10 cellular contexts compared by ENCODE assay signal in genomic region chr19:17576758-17577532, GRCh38. TPM values are rescaled to one million over a fixed set of nuclear protein-coding genes. Genes with fewer than 3 reads are reported as not detected.
A peak's percentile ranks its signal among the peaks of the same experiment; 100 is the strongest.
DNase-seq lines count a peak whose midpoint lies in the region; ATAC-seq, FAIRE-seq and TF ChIP-seq lines count a peak whose summit lies in the region.
"Had no signal": no experiment of that assay in that cellular context is flagged by ENCODE, and none has a peak within 500 bp of the region (broad histone marks: within the 10 kb centered on the region; RNA-seq: fewer than 3 reads in every experiment).

No MANE protein-coding gene starts in this region.

- POLR2A ChIA-PET in Panc1 (lab: Charles Lee) = interaction anchor here (0.9 kb wide), 1 partner anchor 12 kb away, joined by 4 read pairs; no protein-coding TSS in a partner anchor

- ATAC-seq in Panc1 (peak; percentile 51), GM21737 (IDR thresholded peaks at IDR 0.05; ENCODE audit: unreplicated experiment) (no peak)
- ATAC-seq in stimulated activated naive CD8-positive, alpha-beta T cell treated with anti-CD3 and anti-CD28 coated beads, Interleukin-15, amount 100 ng/mL, for 72 hours = peak; percentile 36

- H3K27me3 ChIP-seq in Panc1 (ENCODE audit: control insufficient read depth, insufficient read depth, low read length) = no peaks in the 10 kb centered on the region
- H3K27me3 ChIP-seq in esophagus muscularis mucosa = no peaks in the 10 kb centered on the region

- no peak for TF ChIP-seq CTCF in Panc1 (IDR thresholded peaks at IDR 0.05)
- no peak for TF ChIP-seq CTCF in fibroblast of villous mesenchyme (IDR thresholded peaks at IDR 0.05; ENCODE audit: insufficient read depth, low read depth, low read length)
- no peak for TF ChIP-seq CTCF in esophagus muscularis mucosa (IDR thresholded peaks at IDR 0.05)

- TF ChIP-seq POLR2A in esophagus muscularis mucosa (IDR thresholded peaks at IDR 0.05; ENCODE audit: low read depth) = no peak
- TF ChIP-seq POLR2A in GM12892 (IDR thresholded peaks at IDR 0.05; ENCODE audit: low read depth, low read length) = no peak

- 74% methylated on average over 32 of the region's 41 CpGs for WGBS in esophagus muscularis mucosa

- intact Hi-C loops in Panc1 (cut with micrococcal nuclease; ENCODE audit: unreplicated experiment) = no loop called here
- intact Hi-C loops in esophagus muscularis mucosa (cut with DNase I) = loop anchor here (10.0 kb wide), 1 partner anchor 132 kb away; the partner anchor contains the start of gene TMEM221

- H3K4me3 Mint-ChIP-seq in stimulated activated naive CD8-positive, alpha-beta T cell treated with anti-CD3 and anti-CD28 coated beads, Interleukin-15, amount 100 ng/mL, for 72 hours = no peak overlapping the region
- H3K4me3 Mint-ChIP-seq: IgD-negative memory B cell; stimulated activated naive CD8-positive, alpha-beta T cell treated with anti-CD3 and anti-CD28 coated beads, Interleukin-15, Interleukin-2, amounts not matched to agents 100 ng/mL and 50 ng/mL, for 24 hours had no signal

- no TSS peak for BruUV-seq in Panc1 (replicated peaks; lab: Mats Ljungman, UMichigan)

- no peak for TF ChIP-seq EP300 in esophagus muscularis mucosa (IDR thresholded peaks at IDR 0.05)

- H3K27me3 Mint-ChIP-seq in stimulated activated naive CD8-positive, alpha-beta T cell treated with anti-CD3 and anti-CD28 coated beads, Interleukin-15, amount 100 ng/mL, for 72 hours = no peaks in the 10 kb centered on the region
- H3K27me3 Mint-ChIP-seq: IgD-negative memory B cell; stimulated activated naive CD8-positive, alpha-beta T cell treated with anti-CD3 and anti-CD28 coated beads, Interleukin-15, Interleukin-2, amounts not matched to agents 100 ng/mL and 50 ng/mL, for 24 hours had no signal

- in situ Hi-C loops in Panc1 (cut with HindIII; ENCODE audit: low pct_unique_long_range_greater_than_20kb, low sequenced_read_pairs) = no loop called here

- peaks cover 19% of the 10 kb centered on the region for H3K4me1 Mint-ChIP-seq in stimulated activated naive CD8-positive, alpha-beta T cell treated with anti-CD3 and anti-CD28 coated beads, Interleukin-15, amount 100 ng/mL, for 72 hours

- H3K27ac Mint-ChIP-seq in stimulated activated naive CD8-positive, alpha-beta T cell treated with anti-CD3 and anti-CD28 coated beads, Interleukin-15, amount 100 ng/mL, for 72 hours = peak overlapping the region in 1 of 2 donors; percentile 79
- H3K27ac Mint-ChIP-seq: IgD-negative memory B cell; stimulated activated naive CD8-positive, alpha-beta T cell treated with anti-CD3 and anti-CD28 coated beads, Interleukin-15, Interleukin-2, amounts not matched to agents 100 ng/mL and 50 ng/mL, for 24 hours had no signal

- no peak for FAIRE-seq in GM12892 (lab: Jason Lieb, UNC)

- H3K4me3 ChIP-seq in Panc1 (ENCODE audit: low read depth in 2 of 2, low read length in 2 of 2) (no peak overlapping the region), fibroblast of villous mesenchyme (ENCODE audit: low read depth, low read length) (no peak overlapping the region), esophagus muscularis mucosa (no peak overlapping the region)

- no peaks in the 10 kb centered on the region for H3K9me3 ChIP-seq in Panc1 (ENCODE audit: control insufficient read depth, insufficient read depth, low read depth, low read length)
- H3K9me3 ChIP-seq in esophagus muscularis mucosa = no peaks in the 10 kb centered on the region

- H3K4me1 ChIP-seq in Panc1 (ENCODE audit: control insufficient read depth, insufficient read depth, low read length) (no peaks in the 10 kb centered on the region), esophagus muscularis mucosa (peaks cover 0 to 13% (median 6%) of the 10 kb centered on the region in 4 donors)

- peak; percentile 56 for DNase-seq in activated T-cell treated with anti-CD3 and anti-CD28 coated beads for 48 hours (ENCODE audit: low read depth)
- DNase-seq in activated T-cell treated with anti-CD3 and anti-CD28 coated beads, Interleukin-2, amount 50 U/mL, for 1 hour = no peak
- DNase-seq in Panc1 (ENCODE audit: low read depth, low spot score) = no peak
- DNase-seq in fibroblast of villous mesenchyme (ENCODE audit: low read depth) = peak; percentile 44
- no peak for DNase-seq in stimulated activated naive CD8-positive, alpha-beta T cell treated with anti-CD3 and anti-CD28 coated beads, Interleukin-15, amount 100 ng/mL, for 72 hours
- no peak for DNase-seq in esophagus muscularis mucosa (ENCODE audit: extremely low spot score)
- DNase-seq in GM12892 (ENCODE audit: insufficient read length) = no peak

- H3K36me3 ChIP-seq in Panc1 (ENCODE audit: control insufficient read depth, insufficient read depth, low read length) (no peaks in the 10 kb centered on the region; the same call in 1 of the 2 replicates), esophagus muscularis mucosa (peaks cover 36 to 100% (median 85%) of the 10 kb centered on the region in 4 donors)

- H3K9me3 Mint-ChIP-seq in stimulated activated naive CD8-positive, alpha-beta T cell treated with anti-CD3 and anti-CD28 coated beads, Interleukin-15, amount 100 ng/mL, for 72 hours = no peaks in the 10 kb centered on the region
- H3K9me3 Mint-ChIP-seq: stimulated activated naive CD8-positive, alpha-beta T cell treated with anti-CD3 and anti-CD28 coated beads, Interleukin-15, Interleukin-2, amounts not matched to agents 100 ng/mL and 50 ng/mL, for 24 hours had no signal

- H3K27ac ChIP-seq in Panc1 (ENCODE audit: low read length) = no peak overlapping the region
- no peak overlapping the region for H3K27ac ChIP-seq in esophagus muscularis mucosa (replicated peaks in 1 of 4)

- CTCF ChIA-PET in Panc1 (lab: Charles Lee) = interaction anchor here (0.5 kb wide), 1 partner anchor 191 kb away, joined by 6 read pairs; no protein-coding TSS in a partner anchor

RNA-seq across cellular contexts. Expression of gene COLGALT1, which starts 21.5 kb away (rescaled TPM):
- total RNA-seq in Panc1 (2021; ENCODE audit: unreplicated experiment) (97.2 TPM), fibroblast of villous mesenchyme (103 and 119 TPM in 2 replicates), esophagus muscularis mucosa (10 to 100 TPM; 54.2 to 92.6 (median 61.5) TPM)
- polyA plus RNA-seq in Panc1 (2012; ENCODE audit: insufficient read length) = 90.7 TPM
- polyA plus RNA-seq in GM12892 (2012; ENCODE audit: missing spikeins) = 23.3 TPM

Comparison
In these comparisons a context has a peak if more than half of its experiments do, and no peak if none do; other contexts are left out.
1. DNase-seq: peak in activated T-cell treated with anti-CD3 and anti-CD28 coated beads for 48 hours (single experiment) and fibroblast of villous mesenchyme (single experiment); none in activated T-cell treated with anti-CD3 and anti-CD28 coated beads, Interleukin-2, amount 50 U/mL, for 1 hour (single experiment), Panc1 (single experiment), stimulated activated naive CD8-positive, alpha-beta T cell treated with anti-CD3 and anti-CD28 coated beads, Interleukin-15, amount 100 ng/mL, for 72 hours (0 of 2), esophagus muscularis mucosa (single experiment) and GM12892 (single experiment).